Comparison of ENCODE assay signal across 1 cellular context in the genomic region with DNA sequence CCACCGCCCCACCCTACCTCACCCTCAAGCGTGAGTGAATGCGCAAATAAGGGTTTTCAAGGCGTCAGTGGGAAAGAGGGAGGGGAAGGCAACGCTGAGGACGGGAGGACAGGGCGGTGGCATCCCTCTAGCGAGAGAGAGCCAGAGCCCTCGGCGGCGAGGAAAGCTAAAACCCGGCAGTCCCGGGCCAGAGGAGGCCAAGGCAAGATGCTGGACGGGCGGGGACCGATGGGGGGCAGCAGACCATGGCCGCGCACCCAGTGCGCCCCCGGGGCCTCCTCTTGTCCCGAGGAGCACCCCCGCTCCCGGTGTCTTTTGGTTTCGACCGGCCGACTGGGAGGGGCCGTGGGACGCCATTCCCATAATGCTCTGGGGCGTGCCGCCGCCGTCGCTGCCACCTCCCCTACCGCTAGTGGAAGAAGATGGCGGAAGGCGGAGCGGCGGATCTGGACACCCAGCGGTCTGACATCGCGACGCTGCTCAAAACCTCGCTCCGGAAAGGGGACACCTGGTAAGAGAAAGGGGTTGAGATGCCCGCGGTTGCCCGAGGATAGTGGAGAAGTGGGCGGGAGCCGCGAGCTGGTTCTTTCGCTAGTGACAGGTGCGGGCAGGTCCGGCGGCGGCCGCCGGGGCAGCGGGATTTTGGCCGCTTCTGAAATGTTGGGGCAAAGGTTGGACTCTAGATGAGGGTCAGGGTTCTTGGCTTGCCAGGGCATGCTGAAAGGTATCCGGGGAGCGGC.
TF ChIP-seq lines count a peak whose summit lies in the region.

A gene (plus strand): TSS at position 412 of the 740 bp plus-strand sequence. CDS start 11 bp downstream, at position 423.

TF ChIP-seq in HepG2, 621 proteins besides CTCF, POLR2A, EP300 and RAD21 (continued from another document and continues in another):
- TF ChIP-seq SP140L (CRISPR knock-in tag; IDR thresholded peaks at IDR 0.05; ENCODE audit: borderline replicate concordance) (no peak), MZF1 (CRISPR knock-in tag; IDR thresholded peaks at IDR 0.05; ENCODE audit: borderline replicate concordance) (no peak), NFKBIZ (CRISPR knock-in tag; IDR thresholded peaks at IDR 0.05) (no peak), HOXD1 (CRISPR knock-in tag; IDR thresholded peaks at IDR 0.05) (no peak), ZBTB21 (CRISPR knock-in tag; IDR thresholded peaks at IDR 0.05) (no peak), POGZ (CRISPR knock-in tag; IDR thresholded peaks at IDR 0.05) (peak; percentile 100), SMAD1 (CRISPR knock-in tag; IDR thresholded peaks at IDR 0.05; ENCODE audit: borderline replicate concordance, low read depth) (0 out of 2 replicates have a peak, but pooled peaks have one; percentile 84), ADNP (CRISPR knock-in tag; IDR thresholded peaks at IDR 0.05) (no peak), NR2F1 (CRISPR knock-in tag; IDR thresholded peaks at IDR 0.05) (no peak), RORA (CRISPR knock-in tag; IDR thresholded peaks at IDR 0.05) (no peak), FOXM1 (CRISPR knock-in tag; IDR thresholded peaks at IDR 0.05) (no peak; the same call in 1 of the 2 replicates), ZNF367 (CRISPR knock-in tag; IDR thresholded peaks at IDR 0.05; ENCODE audit: borderline replicate concordance) (no peak), ZFYVE20 (CRISPR knock-in tag; IDR thresholded peaks at IDR 0.05; ENCODE audit: borderline replicate concordance, low read depth) (no peak), YEATS4 (CRISPR knock-in tag; IDR thresholded peaks at IDR 0.05; ENCODE audit: borderline replicate concordance) (peak; percentile 60; the same call in 1 of the 2 replicates), ZNF567 (CRISPR knock-in tag; IDR thresholded peaks at IDR 0.05; ENCODE audit: borderline replicate concordance) (no peak; the same call in 1 of the 2 replicates), SATB2 (CRISPR knock-in tag; IDR thresholded peaks at IDR 0.05) (no peak), TAF1 (CRISPR knock-in tag; IDR thresholded peaks at IDR 0.05) (peak; percentile 84), ZFP36L2 (CRISPR knock-in tag; IDR thresholded peaks at IDR 0.05) (no peak), RXRB (CRISPR knock-in tag; IDR thresholded peaks at IDR 0.05; ENCODE audit: borderline replicate concordance) (peak; percentile 72), ZNF589 (CRISPR knock-in tag; conservative IDR thresholded peaks at IDR 0.05) (no peak), ZNF572 (CRISPR knock-in tag; IDR thresholded peaks at IDR 0.05) (peak; percentile 67; the same call in 1 of the 2 replicates), SMARCE1 (IDR thresholded peaks at IDR 0.05; ENCODE audit: borderline replicate concordance) (no peak), PCBP2 (optimal IDR thresholded peaks at IDR 0.05; ENCODE audit: low read depth, low read length, poor library complexity, severe bottlenecking) (no peak), CENPT (CRISPR knock-in tag; IDR thresholded peaks at IDR 0.05; ENCODE audit: low read depth) (no peak; the same call in 1 of the 2 replicates), XRCC5 (optimal IDR thresholded peaks at IDR 0.05; ENCODE audit: low read length) (peak; percentile 95), ZNF335 (CRISPR knock-in tag; IDR thresholded peaks at IDR 0.05) (peak; percentile 77; the same call in 1 of the 2 replicates), ZNF605 (CRISPR knock-in tag; IDR thresholded peaks at IDR 0.05) (peak; percentile 84), ZFP1 (CRISPR knock-in tag; IDR thresholded peaks at IDR 0.05) (peak; percentile 72; the same call in 1 of the 2 replicates), NFE2L2 (IDR thresholded peaks at IDR 0.05; ENCODE audit: low read length) (no peak), MYC (CRISPR knock-in tag; IDR thresholded peaks at IDR 0.05; ENCODE audit: borderline replicate concordance) (peak; percentile 44; the same call in 1 of the 2 replicates), DPF2 (CRISPR knock-in tag; IDR thresholded peaks at IDR 0.05; ENCODE audit: borderline replicate concordance, low read depth) (no peak), DNMT3B (CRISPR knock-in tag; conservative IDR thresholded peaks at IDR 0.05) (no peak; the same call in 1 of the 2 replicates), ZNF180 (CRISPR knock-in tag; IDR thresholded peaks at IDR 0.05; ENCODE audit: borderline replicate concordance, low read depth) (no peak), MTF1 (CRISPR knock-in tag; IDR thresholded peaks at IDR 0.05) (no peak), ATAD3A (CRISPR knock-in tag; IDR thresholded peaks at IDR 0.05) (no peak), ZNF746 (CRISPR knock-in tag; IDR thresholded peaks at IDR 0.05) (peak; percentile 46; the same call in 1 of the 2 replicates), AGO1 (IDR thresholded peaks at IDR 0.05; ENCODE audit: low read depth, low read length, poor library complexity, severe bottlenecking) (peak; percentile 56), SALL2 (CRISPR knock-in tag; IDR thresholded peaks at IDR 0.05) (peak; percentile 95), HCFC1 (IDR thresholded peaks at IDR 0.05; ENCODE audit: low read depth, low read length) (peak; percentile 54; the same call in 1 of the 2 replicates), BHLHE40 (IDR thresholded peaks at IDR 0.05; ENCODE audit: low read length) (peak; percentile 98), ZBTB20 (CRISPR knock-in tag; IDR thresholded peaks at IDR 0.05; ENCODE audit: borderline replicate concordance, low read depth) (peak; percentile 79; the same call in 1 of the 2 replicates)
- TF ChIP-seq, protein P1, sequence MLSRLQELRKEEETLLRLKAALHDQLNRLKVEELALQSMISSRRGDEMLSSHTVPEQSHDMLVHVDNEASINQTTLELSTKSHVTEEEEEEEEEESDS (CRISPR knock-in tag; IDR thresholded peaks at IDR 0.05; ENCODE audit: borderline replicate concordance): no peak
- TF ChIP-seq, protein P2, sequence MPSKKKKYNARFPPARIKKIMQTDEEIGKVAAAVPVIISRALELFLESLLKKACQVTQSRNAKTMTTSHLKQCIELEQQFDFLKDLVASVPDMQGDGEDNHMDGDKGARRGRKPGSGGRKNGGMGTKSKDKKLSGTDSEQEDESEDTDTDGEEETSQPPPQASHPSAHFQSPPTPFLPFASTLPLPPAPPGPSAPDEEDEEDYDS (CRISPR knock-in tag; IDR thresholded peaks at IDR 0.05): peak; percentile 73
- TF ChIP-seq, protein P3, sequence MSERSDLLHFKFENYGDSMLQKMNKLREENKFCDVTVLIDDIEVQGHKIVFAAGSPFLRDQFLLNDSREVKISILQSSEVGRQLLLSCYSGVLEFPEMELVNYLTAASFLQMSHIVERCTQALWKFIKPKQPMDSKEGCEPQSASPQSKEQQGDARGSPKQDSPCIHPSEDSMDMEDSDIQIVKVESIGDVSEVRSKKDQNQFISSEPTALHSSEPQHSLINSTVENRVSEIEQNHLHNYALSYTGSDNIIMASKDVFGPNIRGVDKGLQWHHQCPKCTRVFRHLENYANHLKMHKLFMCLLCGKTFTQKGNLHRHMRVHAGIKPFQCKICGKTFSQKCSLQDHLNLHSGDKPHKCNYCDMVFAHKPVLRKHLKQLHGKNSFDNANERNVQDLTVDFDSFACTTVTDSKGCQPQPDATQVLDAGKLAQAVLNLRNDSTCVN (CRISPR knock-in tag; IDR thresholded peaks at IDR 0.05; ENCODE audit: borderline replicate concordance): peak; percentile 70; the same call in 1 of the 2 replicates
- TF ChIP-seq, protein P4, sequence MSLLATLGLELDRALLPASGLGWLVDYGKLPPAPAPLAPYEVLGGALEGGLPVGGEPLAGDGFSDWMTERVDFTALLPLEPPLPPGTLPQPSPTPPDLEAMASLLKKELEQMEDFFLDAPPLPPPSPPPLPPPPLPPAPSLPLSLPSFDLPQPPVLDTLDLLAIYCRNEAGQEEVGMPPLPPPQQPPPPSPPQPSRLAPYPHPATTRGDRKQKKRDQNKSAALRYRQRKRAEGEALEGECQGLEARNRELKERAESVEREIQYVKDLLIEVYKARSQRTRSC (CRISPR knock-in tag; IDR thresholded peaks at IDR 0.05; ENCODE audit: low read depth): no peak
- TF ChIP-seq, protein P5, sequence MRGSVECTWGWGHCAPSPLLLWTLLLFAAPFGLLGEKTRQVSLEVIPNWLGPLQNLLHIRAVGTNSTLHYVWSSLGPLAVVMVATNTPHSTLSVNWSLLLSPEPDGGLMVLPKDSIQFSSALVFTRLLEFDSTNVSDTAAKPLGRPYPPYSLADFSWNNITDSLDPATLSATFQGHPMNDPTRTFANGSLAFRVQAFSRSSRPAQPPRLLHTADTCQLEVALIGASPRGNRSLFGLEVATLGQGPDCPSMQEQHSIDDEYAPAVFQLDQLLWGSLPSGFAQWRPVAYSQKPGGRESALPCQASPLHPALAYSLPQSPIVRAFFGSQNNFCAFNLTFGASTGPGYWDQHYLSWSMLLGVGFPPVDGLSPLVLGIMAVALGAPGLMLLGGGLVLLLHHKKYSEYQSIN (CRISPR knock-in tag; IDR thresholded peaks at IDR 0.05; ENCODE audit: borderline replicate concordance): no peak; the same call in 1 of the 2 replicates
- TF ChIP-seq, protein P6, sequence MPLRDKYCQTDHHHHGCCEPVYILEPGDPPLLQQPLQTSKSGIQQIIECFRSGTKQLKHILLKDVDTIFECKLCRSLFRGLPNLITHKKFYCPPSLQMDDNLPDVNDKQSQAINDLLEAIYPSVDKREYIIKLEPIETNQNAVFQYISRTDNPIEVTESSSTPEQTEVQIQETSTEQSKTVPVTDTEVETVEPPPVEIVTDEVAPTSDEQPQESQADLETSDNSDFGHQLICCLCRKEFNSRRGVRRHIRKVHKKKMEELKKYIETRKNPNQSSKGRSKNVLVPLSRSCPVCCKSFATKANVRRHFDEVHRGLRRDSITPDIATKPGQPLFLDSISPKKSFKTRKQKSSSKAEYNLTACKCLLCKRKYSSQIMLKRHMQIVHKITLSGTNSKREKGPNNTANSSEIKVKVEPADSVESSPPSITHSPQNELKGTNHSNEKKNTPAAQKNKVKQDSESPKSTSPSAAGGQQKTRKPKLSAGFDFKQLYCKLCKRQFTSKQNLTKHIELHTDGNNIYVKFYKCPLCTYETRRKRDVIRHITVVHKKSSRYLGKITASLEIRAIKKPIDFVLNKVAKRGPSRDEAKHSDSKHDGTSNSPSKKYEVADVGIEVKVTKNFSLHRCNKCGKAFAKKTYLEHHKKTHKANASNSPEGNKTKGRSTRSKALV (CRISPR knock-in tag; IDR thresholded peaks at IDR 0.05): no peak
- TF ChIP-seq, protein P7, sequence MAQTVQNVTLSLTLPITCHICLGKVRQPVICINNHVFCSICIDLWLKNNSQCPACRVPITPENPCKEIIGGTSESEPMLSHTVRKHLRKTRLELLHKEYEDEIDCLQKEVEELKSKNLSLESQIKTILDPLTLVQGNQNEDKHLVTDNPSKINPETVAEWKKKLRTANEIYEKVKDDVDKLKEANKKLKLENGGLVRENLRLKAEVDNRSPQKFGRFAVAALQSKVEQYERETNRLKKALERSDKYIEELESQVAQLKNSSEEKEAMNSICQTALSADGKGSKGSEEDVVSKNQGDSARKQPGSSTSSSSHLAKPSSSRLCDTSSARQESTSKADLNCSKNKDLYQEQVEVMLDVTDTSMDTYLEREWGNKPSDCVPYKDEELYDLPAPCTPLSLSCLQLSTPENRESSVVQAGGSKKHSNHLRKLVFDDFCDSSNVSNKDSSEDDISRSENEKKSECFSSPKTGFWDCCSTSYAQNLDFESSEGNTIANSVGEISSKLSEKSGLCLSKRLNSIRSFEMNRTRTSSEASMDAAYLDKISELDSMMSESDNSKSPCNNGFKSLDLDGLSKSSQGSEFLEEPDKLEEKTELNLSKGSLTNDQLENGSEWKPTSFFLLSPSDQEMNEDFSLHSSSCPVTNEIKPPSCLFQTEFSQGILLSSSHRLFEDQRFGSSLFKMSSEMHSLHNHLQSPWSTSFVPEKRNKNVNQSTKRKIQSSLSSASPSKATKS (CRISPR knock-in tag; IDR thresholded peaks at IDR 0.05): peak; percentile 95
- TF ChIP-seq, protein P8, sequence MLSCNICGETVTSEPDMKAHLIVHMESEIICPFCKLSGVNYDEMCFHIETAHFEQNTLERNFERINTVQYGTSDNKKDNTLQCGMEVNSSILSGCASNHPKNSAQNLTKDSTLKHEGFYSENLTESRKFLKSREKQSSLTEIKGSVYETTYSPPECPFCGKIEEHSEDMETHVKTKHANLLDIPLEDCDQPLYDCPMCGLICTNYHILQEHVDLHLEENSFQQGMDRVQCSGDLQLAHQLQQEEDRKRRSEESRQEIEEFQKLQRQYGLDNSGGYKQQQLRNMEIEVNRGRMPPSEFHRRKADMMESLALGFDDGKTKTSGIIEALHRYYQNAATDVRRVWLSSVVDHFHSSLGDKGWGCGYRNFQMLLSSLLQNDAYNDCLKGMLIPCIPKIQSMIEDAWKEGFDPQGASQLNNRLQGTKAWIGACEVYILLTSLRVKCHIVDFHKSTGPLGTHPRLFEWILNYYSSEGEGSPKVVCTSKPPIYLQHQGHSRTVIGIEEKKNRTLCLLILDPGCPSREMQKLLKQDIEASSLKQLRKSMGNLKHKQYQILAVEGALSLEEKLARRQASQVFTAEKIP (CRISPR knock-in tag; IDR thresholded peaks at IDR 0.05; ENCODE audit: borderline replicate concordance): no peak
- TF ChIP-seq, protein P9, sequence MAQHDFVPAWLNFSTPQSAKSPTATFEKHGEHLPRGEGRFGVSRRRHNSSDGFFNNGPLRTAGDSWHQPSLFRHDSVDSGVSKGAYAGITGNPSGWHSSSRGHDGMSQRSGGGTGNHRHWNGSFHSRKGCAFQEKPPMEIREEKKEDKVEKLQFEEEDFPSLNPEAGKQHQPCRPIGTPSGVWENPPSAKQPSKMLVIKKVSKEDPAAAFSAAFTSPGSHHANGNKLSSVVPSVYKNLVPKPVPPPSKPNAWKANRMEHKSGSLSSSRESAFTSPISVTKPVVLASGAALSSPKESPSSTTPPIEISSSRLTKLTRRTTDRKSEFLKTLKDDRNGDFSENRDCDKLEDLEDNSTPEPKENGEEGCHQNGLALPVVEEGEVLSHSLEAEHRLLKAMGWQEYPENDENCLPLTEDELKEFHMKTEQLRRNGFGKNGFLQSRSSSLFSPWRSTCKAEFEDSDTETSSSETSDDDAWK (CRISPR knock-in tag; IDR thresholded peaks at IDR 0.05): no peak
- TF ChIP-seq, protein P10, sequence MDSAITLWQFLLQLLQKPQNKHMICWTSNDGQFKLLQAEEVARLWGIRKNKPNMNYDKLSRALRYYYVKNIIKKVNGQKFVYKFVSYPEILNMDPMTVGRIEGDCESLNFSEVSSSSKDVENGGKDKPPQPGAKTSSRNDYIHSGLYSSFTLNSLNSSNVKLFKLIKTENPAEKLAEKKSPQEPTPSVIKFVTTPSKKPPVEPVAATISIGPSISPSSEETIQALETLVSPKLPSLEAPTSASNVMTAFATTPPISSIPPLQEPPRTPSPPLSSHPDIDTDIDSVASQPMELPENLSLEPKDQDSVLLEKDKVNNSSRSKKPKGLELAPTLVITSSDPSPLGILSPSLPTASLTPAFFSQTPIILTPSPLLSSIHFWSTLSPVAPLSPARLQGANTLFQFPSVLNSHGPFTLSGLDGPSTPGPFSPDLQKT (CRISPR knock-in tag; IDR thresholded peaks at IDR 0.05; ENCODE audit: borderline replicate concordance): no peak
